ENCODE assay signal across 3 cellular contexts in the genomic region with DNA sequence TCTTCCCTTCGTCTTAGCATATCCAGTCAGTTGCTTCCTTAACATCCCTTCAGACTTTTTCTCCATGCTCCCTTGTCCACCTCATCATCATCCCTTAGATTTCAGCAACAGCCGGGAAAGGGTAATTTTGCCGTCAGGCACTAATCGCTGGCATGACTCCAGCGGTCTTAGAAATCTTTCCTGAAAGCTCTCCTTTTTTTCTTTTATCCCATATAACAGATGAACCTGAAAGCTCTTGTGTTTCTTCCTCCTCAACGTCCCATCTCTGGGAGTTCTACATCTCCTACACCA.
TF ChIP-seq lines count a peak whose summit lies in the region.

No MANE protein-coding gene starts in this region.

TF ChIP-seq in SK-N-SH, 30 proteins besides CTCF, POLR2A, EP300 and RAD21:
- TF ChIP-seq, protein P1, sequence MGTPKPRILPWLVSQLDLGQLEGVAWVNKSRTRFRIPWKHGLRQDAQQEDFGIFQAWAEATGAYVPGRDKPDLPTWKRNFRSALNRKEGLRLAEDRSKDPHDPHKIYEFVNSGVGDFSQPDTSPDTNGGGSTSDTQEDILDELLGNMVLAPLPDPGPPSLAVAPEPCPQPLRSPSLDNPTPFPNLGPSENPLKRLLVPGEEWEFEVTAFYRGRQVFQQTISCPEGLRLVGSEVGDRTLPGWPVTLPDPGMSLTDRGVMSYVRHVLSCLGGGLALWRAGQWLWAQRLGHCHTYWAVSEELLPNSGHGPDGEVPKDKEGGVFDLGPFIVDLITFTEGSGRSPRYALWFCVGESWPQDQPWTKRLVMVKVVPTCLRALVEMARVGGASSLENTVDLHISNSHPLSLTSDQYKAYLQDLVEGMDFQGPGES (IDR thresholded peaks at IDR 0.05; ENCODE audit: low read depth, low read length), result no peak
- no peak for TF ChIP-seq TAF1 (IDR thresholded peaks at IDR 0.05; ENCODE audit: borderline replicate concordance, low read depth, low read length)
- no peak for TF ChIP-seq FOXJ3 (CRISPR knock-in tag; IDR thresholded peaks at IDR 0.05)
- TF ChIP-seq RCOR1 (IDR thresholded peaks at IDR 0.05; ENCODE audit: low read length), result no peak
- TF ChIP-seq CHD2 (IDR thresholded peaks at IDR 0.05; ENCODE audit: low read length, partially characterized antibody), result no peak
- TF ChIP-seq TEAD4 (IDR thresholded peaks at IDR 0.05; ENCODE audit: borderline replicate concordance, insufficient read depth), result no peak
- no peak for TF ChIP-seq TCF12 (IDR thresholded peaks at IDR 0.05)
- no peak for TF ChIP-seq PBX3 (IDR thresholded peaks at IDR 0.05)
- no peak for TF ChIP-seq MXI1 (IDR thresholded peaks at IDR 0.05; ENCODE audit: low read depth, low read length)
- no peak for TF ChIP-seq MAX (IDR thresholded peaks at IDR 0.05; ENCODE audit: low read depth)
- TF ChIP-seq SMC3 (IDR thresholded peaks at IDR 0.05; ENCODE audit: low read depth, low read length), result no peak
- TF ChIP-seq ELF1 (IDR thresholded peaks at IDR 0.05), result no peak
- TF ChIP-seq ZBTB33 (IDR thresholded peaks at IDR 0.05; ENCODE audit: borderline replicate concordance, low read depth), result no peak
TF ChIP-seq in SK-N-SH: peak in this region for 0.

TF ChIP-seq in SK-N-SH treated with all-trans-retinoic acid at 6 μM for 48 hours, 23 proteins besides CTCF, POLR2A, EP300 and RAD21:
- TF ChIP-seq ZNF70 (CRISPR knock-in tag; IDR thresholded peaks at IDR 0.05) (no peak), ESRRG (CRISPR knock-in tag; IDR thresholded peaks at IDR 0.05) (no peak), TCF4 (CRISPR knock-in tag; IDR thresholded peaks at IDR 0.05; ENCODE audit: borderline replicate concordance) (no peak), ZFP30 (CRISPR knock-in tag; IDR thresholded peaks at IDR 0.05) (no peak), TOX (CRISPR knock-in tag; IDR thresholded peaks at IDR 0.05; ENCODE audit: borderline replicate concordance) (no peak), RARB (CRISPR knock-in tag; IDR thresholded peaks at IDR 0.05) (no peak)
TF ChIP-seq in SK-N-SH treated with all-trans-retinoic acid at 6 μM for 48 hours: peak in this region for 0.

TF ChIP-seq in HepG2, 621 proteins besides CTCF, POLR2A, EP300 and RAD21:
- no peak for TF ChIP-seq THAP8 (CRISPR knock-in tag; IDR thresholded peaks at IDR 0.05; ENCODE audit: borderline replicate concordance)
- no peak for TF ChIP-seq HHEX (CRISPR knock-in tag; IDR thresholded peaks at IDR 0.05)
- TF ChIP-seq KIAA2018 (CRISPR knock-in tag; IDR thresholded peaks at IDR 0.05; ENCODE audit: borderline replicate concordance), result no peak
- TF ChIP-seq ZSCAN20 (CRISPR knock-in tag; IDR thresholded peaks at IDR 0.05; ENCODE audit: borderline replicate concordance), result no peak
- TF ChIP-seq ZNF331 (CRISPR knock-in tag; IDR thresholded peaks at IDR 0.05), result no peak
- TF ChIP-seq FOXJ3 (CRISPR knock-in tag; IDR thresholded peaks at IDR 0.05; ENCODE audit: borderline replicate concordance), result no peak
- no peak for TF ChIP-seq SRSF1 (optimal IDR thresholded peaks at IDR 0.05; ENCODE audit: low read depth, low read length)
- no peak for TF ChIP-seq ZNF335 (CRISPR knock-in tag; IDR thresholded peaks at IDR 0.05)
- TF ChIP-seq HNF1A (IDR thresholded peaks at IDR 0.05; ENCODE audit: low read depth), result no peak
- TF ChIP-seq HNF1A (CRISPR knock-in tag; IDR thresholded peaks at IDR 0.05; ENCODE audit: borderline replicate concordance), result no peak
- no peak for TF ChIP-seq ZXDC (CRISPR knock-in tag; IDR thresholded peaks at IDR 0.05)
- TF ChIP-seq ZNF484 (CRISPR knock-in tag; IDR thresholded peaks at IDR 0.05; ENCODE audit: borderline replicate concordance, low read depth), result no peak
- TF ChIP-seq ZNF891 (CRISPR knock-in tag; IDR thresholded peaks at IDR 0.05), result no peak
- TF ChIP-seq NR2F6 (IDR thresholded peaks at IDR 0.05), result no peak
- no peak for TF ChIP-seq NR2F6 (CRISPR knock-in tag; IDR thresholded peaks at IDR 0.05)
- no peak for TF ChIP-seq BCL6 (CRISPR knock-in tag; IDR thresholded peaks at IDR 0.05)
- TF ChIP-seq, protein P2, sequence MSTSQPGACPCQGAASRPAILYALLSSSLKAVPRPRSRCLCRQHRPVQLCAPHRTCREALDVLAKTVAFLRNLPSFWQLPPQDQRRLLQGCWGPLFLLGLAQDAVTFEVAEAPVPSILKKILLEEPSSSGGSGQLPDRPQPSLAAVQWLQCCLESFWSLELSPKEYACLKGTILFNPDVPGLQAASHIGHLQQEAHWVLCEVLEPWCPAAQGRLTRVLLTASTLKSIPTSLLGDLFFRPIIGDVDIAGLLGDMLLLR (CRISPR knock-in tag; IDR thresholded peaks at IDR 0.05), result no peak
- TF ChIP-seq ZNF30 (CRISPR knock-in tag; IDR thresholded peaks at IDR 0.05), result no peak
